ENCODE assay signal across 15 cellular contexts in the genomic region with DNA sequence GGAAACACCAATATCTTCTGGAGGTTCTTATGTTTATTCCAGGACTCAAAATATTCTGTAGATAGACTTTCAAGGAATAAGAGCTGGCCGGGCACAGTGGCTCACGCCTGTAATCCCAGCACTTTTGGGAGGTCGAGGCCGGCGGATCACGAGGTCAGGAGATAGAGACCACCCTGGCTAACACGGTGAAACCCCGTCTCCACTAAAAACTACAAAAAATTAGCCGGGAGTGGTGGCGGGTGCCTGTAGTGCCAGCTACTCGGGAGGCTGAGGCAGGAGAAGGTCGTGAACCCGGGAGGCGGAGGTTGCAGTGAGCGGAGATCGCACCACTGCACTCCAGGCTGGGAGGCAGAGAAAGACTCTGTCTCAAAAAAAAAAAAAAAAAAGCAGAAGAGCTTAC. TPM values are rescaled to one million over a fixed set of nuclear protein-coding genes. Genes with fewer than 3 reads are reported as not detected.
"Had no signal": no experiment of that assay in that cellular context is flagged by ENCODE, and none has a peak within 500 bp of the region (broad histone marks: within the 10 kb centered on the region; RNA-seq: fewer than 3 reads in every experiment).

No MANE protein-coding gene starts in this region.

RNA-seq across cellular contexts. Expression of gene OR4M1, which starts 12.5 kb away (rescaled TPM):
- total RNA-seq: stomach, subcutaneous adipose tissue, suprapubic skin, temporal lobe, thoracic aorta, thyroid gland, tibial nerve, transverse colon, upper lobe of left lung, upper lobe of right lung, ureter, urinary bladder, uterus, vagina had no signal
- polyA plus RNA-seq: stomach, thymus, urinary bladder had no signal

RNA-seq across cellular contexts. Expression of gene OR4N2, which starts 17.7 kb away (rescaled TPM):
- total RNA-seq: stomach, subcutaneous adipose tissue, suprapubic skin, temporal lobe, thoracic aorta, thyroid gland, tibial nerve, transverse colon, upper lobe of left lung, upper lobe of right lung, ureter, urinary bladder, uterus, vagina had no signal
- polyA plus RNA-seq: stomach, urinary bladder had no signal

RNA-seq across cellular contexts. Expression of gene OR4Q3, which starts 42.5 kb away (rescaled TPM):
- total RNA-seq: stomach, subcutaneous adipose tissue, suprapubic skin, temporal lobe, thoracic aorta, thyroid gland, tibial nerve, transverse colon, upper lobe of left lung, upper lobe of right lung, ureter, urinary bladder, uterus, vagina had no signal
- polyA plus RNA-seq: stomach, thymus, urinary bladder had no signal
